8 cellular contexts compared by ENCODE assay signal in genomic region chr12:120445911-120446909, GRCh38. TPM values are rescaled to one million over a fixed set of nuclear protein-coding genes. Genes with fewer than 3 reads are reported as not detected.
A peak's percentile ranks its signal among the peaks of the same experiment; 100 is the strongest.
DNase-seq lines count a peak whose midpoint lies in the region; ATAC-seq and TF ChIP-seq lines count a peak whose summit lies in the region.

Gene GATC, plus strand, starts transcription at chr12:120446444. Its CDS starts 37 bp downstream, at chr12:120446481.
Gene TRIAP1, minus strand, starts transcription at chr12:120446384. Its CDS starts 12 bp downstream, at chr12:120446372.

- peaks cover 81% of the 10 kb centered on the region for H3K79me2 ChIP-seq in PC-9 (ENCODE audit: low read depth)

- peak; percentile 87 for ATAC-seq in GM21529 (IDR thresholded peaks at IDR 0.05; ENCODE audit: unreplicated experiment)
- peak; percentile 94 to 95 for ATAC-seq in activated T-cell treated with anti-CD3 and anti-CD28 coated beads, Interleukin-2, amount 50 U/mL, for 4 hours

- H4K20me1 ChIP-seq in PC-9 (ENCODE audit: insufficient read depth) = no peaks in the 10 kb centered on the region

- H3K36me3 ChIP-seq in PC-9 (ENCODE audit: low read depth) (peaks cover 23% of the 10 kb centered on the region), esophagus muscularis mucosa (peaks cover 5 to 49% (median 34%) of the 10 kb centered on the region in 4 donors)

- peak within 1 kb of the TSS; percentile 73 for H3K4me3 ChIP-seq in PC-9
- peak within 1 kb of the TSS; percentile 80 to 90 (median 88) for H3K4me3 ChIP-seq in esophagus muscularis mucosa

- peak within 1 kb of the TSS; percentile 84 for H3K4me2 ChIP-seq in PC-9

- POLR2A ChIA-PET in PC-9 (lab: Charles Lee; ENCODE audit: unreplicated experiment) = no interaction called here

- no peak for TF ChIP-seq EP300 in esophagus muscularis mucosa (IDR thresholded peaks at IDR 0.05)

- peaks cover 37% of the 10 kb centered on the region; the same call in 1 of the 2 replicates for H3F3A ChIP-seq in PC-9 (ENCODE audit: insufficient read depth, low read depth)

- intact Hi-C loops in PC-9 (cut with micrococcal nuclease; ENCODE audit: unreplicated experiment) (loop anchor here (2.0 kb wide), 1 partner anchor 217 kb away; no protein-coding TSS in a partner anchor), esophagus muscularis mucosa (cut with DNase I) (no loop called here)

- CTCF ChIA-PET in PC-9 (lab: Charles Lee) = interaction anchor here (0.5 to 0.6 kb wide), 2 partner anchors 106 to 245 kb away, joined by 3 to 6 read pairs; partner anchors contain the start of gene RPLP0

- TF ChIP-seq CTCF in PC-9 (conservative IDR thresholded peaks at IDR 0.05) = no peak
- peak in 2 of 3 experiments; percentile 14 to 35 for TF ChIP-seq CTCF in esophagus muscularis mucosa (IDR thresholded peaks at IDR 0.05)

- peaks cover 6 to 18% (median 16%) of the 10 kb centered on the region in 3 donors for H3K4me1 Mint-ChIP-seq in IgD-negative memory B cell
- H3K4me1 Mint-ChIP-seq in activated T-cell treated with anti-CD3 and anti-CD28 coated beads, Interleukin-2, amount 50 U/mL, for 4 hours (ENCODE audit: low read depth) = peaks cover 26% of the 10 kb centered on the region

- no peaks in the 10 kb centered on the region for H3K27me3 ChIP-seq in PC-9 (ENCODE audit: insufficient read depth, low read depth)
- no peaks in the 10 kb centered on the region for H3K27me3 ChIP-seq in esophagus muscularis mucosa

- H3K36me3 Mint-ChIP-seq in IgD-negative memory B cell = no peaks in the 10 kb centered on the region
- peaks cover 11% of the 10 kb centered on the region for H3K36me3 Mint-ChIP-seq in activated T-cell treated with anti-CD3 and anti-CD28 coated beads, Interleukin-2, amount 50 U/mL, for 4 hours (ENCODE audit: insufficient read depth)

- H3K4me3 Mint-ChIP-seq in IgD-negative memory B cell = peak within 1 kb of the TSS; percentile 90 to 99 (median 98)
- H3K4me3 Mint-ChIP-seq in activated T-cell treated with anti-CD3 and anti-CD28 coated beads, Interleukin-2, amount 50 U/mL, for 4 hours = peak within 1 kb of the TSS; percentile 97

- DNase-seq in DMS153 treated with DMSO at 0.1 percent for 48 hours (lab: John Stamatoyannopoulos, UW; ENCODE audit: unreplicated experiment) (peak; percentile 32), PC-9 (peak; percentile 65 to 78), esophagus muscularis mucosa (ENCODE audit: extremely low spot score) (peak; percentile 95), myocyte (ENCODE audit: low read depth) (peak; percentile 82)
- DNase-seq in activated T-cell treated with anti-CD3 and anti-CD28 coated beads, Interleukin-2, amount 50 U/mL, for 4 hours = peak; percentile 86
- peak; percentile 73 to 85 for DNase-seq in stimulated activated CD8-positive, alpha-beta memory T cell treated with anti-CD3 and anti-CD28 coated beads, Interleukin-7, amount 100 ng/mL, for 48 hours (ENCODE audit: extremely low read depth in 1 of 2, low read depth in 1 of 2)

- H2AFZ ChIP-seq in PC-9 = peak within 1 kb of the TSS; percentile 96

- peak within 1 kb of the TSS; percentile 45 for H3K27ac ChIP-seq in PC-9
- peak within 1 kb of the TSS; percentile 89 to 93 (median 90) for H3K27ac ChIP-seq in esophagus muscularis mucosa (replicated peaks in 1 of 4)

- peak; percentile 39 for TF ChIP-seq POLR2A in esophagus muscularis mucosa (IDR thresholded peaks at IDR 0.05; ENCODE audit: low read depth)

- H3K9me2 ChIP-seq in PC-9 (ENCODE audit: insufficient read depth) = no peaks in the 10 kb centered on the region

- H3K9me3 ChIP-seq in PC-9 (ENCODE audit: insufficient read depth, low read depth) (no peaks in the 10 kb centered on the region), esophagus muscularis mucosa (peaks cover 0 to 5% (median 0%) of the 10 kb centered on the region in 4 donors)

- no peaks in the 10 kb centered on the region for H3K9me3 Mint-ChIP-seq in IgD-negative memory B cell
- no peaks in the 10 kb centered on the region for H3K9me3 Mint-ChIP-seq in activated T-cell treated with anti-CD3 and anti-CD28 coated beads, Interleukin-2, amount 50 U/mL, for 4 hours

- H3K27ac Mint-ChIP-seq in IgD-negative memory B cell = peak within 1 kb of the TSS; percentile 83 to 100 (median 97)

- TSS peak; percentile 59 for BruUV-seq in PC-9 (replicated peaks; lab: Mats Ljungman, UMichigan)

- under 1% methylated on average over 55 of the region's 80 CpGs for WGBS in esophagus muscularis mucosa

- H3K4me1 ChIP-seq in PC-9 (replicated peaks; ENCODE audit: insufficient read depth) (peaks cover 17% of the 10 kb centered on the region), esophagus muscularis mucosa (peaks cover 19 to 40% (median 30%) of the 10 kb centered on the region in 4 donors)

- peaks cover 1% of the 10 kb centered on the region for H3K27me3 Mint-ChIP-seq in IgD-negative memory B cell
- no peaks in the 10 kb centered on the region for H3K27me3 Mint-ChIP-seq in activated T-cell treated with anti-CD3 and anti-CD28 coated beads, Interleukin-2, amount 50 U/mL, for 4 hours (ENCODE audit: low read depth)

RNA-seq across cellular contexts. Expression of gene GATC, which starts in this region (rescaled TPM):
- polyA plus RNA-seq in IgD-negative memory B cell = 23.0 TPM
- total RNA-seq in PC-9 (2021) (24.3 and 40.2 TPM in 2 replicates), esophagus muscularis mucosa (10 to 100 TPM; 18.5 to 24.0 (median 20.2) TPM), myocyte (12.3 and 13.8 TPM in 2 replicates)
- 10 to 100 TPM; 47.6 to 58.0 (median 55.1) TPM for total RNA-seq in activated T-cell treated with anti-CD3 and anti-CD28 coated beads, Interleukin-2, amount 50 U/mL, for 4 hours
- polyA plus RNA-seq in myocyte (2012) = 10.0 TPM

RNA-seq across cellular contexts. Expression of gene TRIAP1, which starts in this region (rescaled TPM):
- polyA plus RNA-seq in IgD-negative memory B cell = 53.0 TPM
- total RNA-seq in PC-9 (2021) = 23.5 and 27.5 TPM in 2 replicates
- 10 to 100 TPM; 60.7 to 68.9 (median 66.4) TPM for total RNA-seq in activated T-cell treated with anti-CD3 and anti-CD28 coated beads, Interleukin-2, amount 50 U/mL, for 4 hours
- total RNA-seq in esophagus muscularis mucosa = 10 to 100 TPM in 3 of 4 donors, 1 to 10 TPM in 1; 9.8 to 17.7 (median 10.7) TPM
- 57.0 and 61.0 TPM in 2 replicates for total RNA-seq in myocyte
- 59.6 TPM for polyA plus RNA-seq in myocyte (2012)

Comparison
In these comparisons a context has a peak if more than half of its experiments do, and no peak if none do; other contexts are left out.
1. Peak in every context shown above with its lines: DNase-seq, ATAC-seq, H3K4me3 ChIP-seq and H3K27ac ChIP-seq.
2. DNase-seq: peak in every context shown above with its lines; median percentile 95 in esophagus muscularis mucosa; 86 in activated T-cell treated with anti-CD3 and anti-CD28 coated beads, Interleukin-2, amount 50 U/mL, for 4 hours; 82 in myocyte; 79 in stimulated activated CD8-positive, alpha-beta memory T cell treated with anti-CD3 and anti-CD28 coated beads, Interleukin-7, amount 100 ng/mL, for 48 hours; 72 in PC-9; 32 in DMS153 treated with DMSO at 0.1 percent for 48 hours.